In genomic region chr12:66144796-66145754, GRCh38 we compare ENCODE assay signal across 8 cellular contexts. TPM values are rescaled to one million over a fixed set of nuclear protein-coding genes. Genes with fewer than 3 reads are reported as not detected.
DNase-seq lines count a peak whose midpoint lies in the region; ATAC-seq and TF ChIP-seq lines count a peak whose summit lies in the region.

No MANE protein-coding gene starts in this region.

- no peak for TF ChIP-seq POLR2A in Peyer's patch (IDR thresholded peaks at IDR 0.05)

- 50 to 51% methylated on average over 7 of the region's 7 CpGs for WGBS in aorta, 2 donors

- H3K9me3 ChIP-seq in Peyer's patch, result peaks cover 0 to 15% (median 0%) of the 10 kb centered on the region in 4 donors
- H3K9me3 ChIP-seq in lower lobe of right lung, result peaks cover 16% of the 10 kb centered on the region
- peaks cover 2% of the 10 kb centered on the region for H3K9me3 ChIP-seq in aorta (ENCODE audit: control insufficient read depth, low read length)

- intact Hi-C loops in lower lobe of right lung (cut with DNase I) (no loop called here), aorta (cut with DNase I) (loop anchor here in 1 of 2 donors (10.0 kb wide), 1 partner anchor 150 kb away; no protein-coding TSS in a partner anchor)

- H3K4me1 ChIP-seq in Peyer's patch (no peaks in the 10 kb centered on the region), lower lobe of right lung (peaks cover 23% of the 10 kb centered on the region), aorta (ENCODE audit: control insufficient read depth in 1 of 2, insufficient read depth in 2 of 2, low read length in 2 of 2) (no peaks in the 10 kb centered on the region)

- TF ChIP-seq CTCF in Peyer's patch (IDR thresholded peaks at IDR 0.05) (peak in 4 of 6 experiments; percentile 24 to 78 (median 64)), lower lobe of right lung (IDR thresholded peaks at IDR 0.05) (peak; percentile 74)

- no peaks in the 10 kb centered on the region for H3K27me3 ChIP-seq in Peyer's patch
- H3K27me3 ChIP-seq in lower lobe of right lung (ENCODE audit: low read depth), result no peaks in the 10 kb centered on the region
- H3K27me3 ChIP-seq in aorta (ENCODE audit: control insufficient read depth in 1 of 2, insufficient read depth in 2 of 2, low read length in 1 of 2), result no peaks in the 10 kb centered on the region

- peak; percentile 67 for ATAC-seq in HG03460 (IDR thresholded peaks at IDR 0.05; ENCODE audit: unreplicated experiment)
- peak; percentile 94 to 96 for ATAC-seq in lower lobe of right lung
- ATAC-seq in aorta (ENCODE audit: low FRiP score), result peak; percentile 83
- no peak for ATAC-seq in HG03039 (IDR thresholded peaks at IDR 0.05; ENCODE audit: unreplicated experiment)
- no peak for ATAC-seq in GM21447 (IDR thresholded peaks at IDR 0.05; ENCODE audit: unreplicated experiment)

- H3K4me3 ChIP-seq in Peyer's patch (no peak overlapping the region), lower lobe of right lung (peak overlapping the region; percentile 10), aorta (ENCODE audit: low read length in 2 of 2) (no peak overlapping the region)

- DNase-seq in COLO668 (lab: John Stamatoyannopoulos, UW; ENCODE audit: unreplicated experiment) (peak; percentile 28), Peyer's patch (peak in 1 of 3 donors; percentile 54), cerebellar cortex (ENCODE audit: low spot score) (peak; percentile 18), lower lobe of right lung (no peak), aorta (no peak)

- H3K36me3 ChIP-seq in Peyer's patch (peaks cover 0 to 44% (median 3%) of the 10 kb centered on the region in 3 donors), lower lobe of right lung (peaks cover 56% of the 10 kb centered on the region), aorta (ENCODE audit: control insufficient read depth in 1 of 2, insufficient read depth in 2 of 2, low read length in 1 of 2) (peaks cover 5 to 7% of the 10 kb centered on the region in 2 donors)

- H3K27ac ChIP-seq in Peyer's patch, result no peak overlapping the region
- peak overlapping the region; percentile 48 for H3K27ac ChIP-seq in lower lobe of right lung
- no peak overlapping the region for H3K27ac ChIP-seq in aorta (ENCODE audit: low read depth in 1 of 2, low read length in 2 of 2)

RNA-seq across cellular contexts. Expression of gene LLPH, which starts 14.5 kb away (rescaled TPM):
- total RNA-seq in Peyer's patch (1 to 10 TPM; 3.1 to 5.1 (median 4.2) TPM), lower lobe of right lung (19.3 TPM), aorta (10 to 100 TPM; 16.1 to 19.0 TPM)
- polyA plus RNA-seq in aorta, result 10 to 100 TPM; 18.0 to 26.5 TPM

RNA-seq across cellular contexts. Expression of gene TMBIM4, which starts 24.7 kb away (rescaled TPM):
- total RNA-seq in Peyer's patch (100 to 1,000 TPM in 1 of 4 donors, 10 to 100 TPM in 3; 57.9 to 173 (median 70.7) TPM), lower lobe of right lung (174 TPM), aorta (100 to 1,000 TPM; 100 to 112 TPM)
- 100 to 1,000 TPM; 107 to 161 TPM for polyA plus RNA-seq in aorta

RNA-seq across cellular contexts. Expression of gene IRAK3, which starts 43.9 kb away (rescaled TPM):
- total RNA-seq in Peyer's patch, result 10 to 100 TPM in 2 of 4 donors, 1 to 10 TPM in 2; 3.0 to 26.4 (median 7.8) TPM
- 50.7 TPM for total RNA-seq in lower lobe of right lung
- total RNA-seq in aorta, result 10 to 100 TPM; 29.7 to 32.2 TPM
- polyA plus RNA-seq in aorta, result 1 to 10 TPM; 5.0 to 7.6 TPM

Comparison
In these comparisons a context has a peak if more than half of its experiments do, and no peak if none do; other contexts are left out.
1. DNase-seq: peak in COLO668 (single experiment) and cerebellar cortex (single experiment); none in lower lobe of right lung (single experiment) and aorta (0 of 2).
2. ATAC-seq: peak in HG03460 (single experiment), lower lobe of right lung (2 of 2) and aorta (single experiment); none in HG03039 (single experiment) and GM21447 (single experiment).